8 cellular contexts compared by ENCODE assay signal in the genomic region with DNA sequence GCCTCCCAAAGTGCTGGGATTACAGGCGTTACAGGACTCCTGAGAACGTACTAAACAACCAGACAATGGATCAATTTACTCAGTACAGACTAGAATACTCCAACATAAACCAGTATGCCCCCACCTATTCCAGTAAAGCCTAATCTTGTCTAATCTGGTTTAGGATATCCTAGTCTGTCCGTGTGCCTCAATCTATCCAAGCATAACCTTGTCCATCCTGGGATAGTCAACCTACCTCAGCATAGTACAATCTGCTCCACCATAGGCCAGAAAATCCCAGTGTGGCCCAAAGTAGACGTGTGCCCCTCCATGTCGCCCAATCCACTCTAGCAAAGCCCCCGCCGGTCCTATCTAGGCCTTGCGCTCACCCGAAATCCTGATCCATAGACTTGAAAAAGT. TPM values are rescaled to one million over a fixed set of nuclear protein-coding genes. Genes with fewer than 3 reads are reported as not detected.
DNase-seq lines count a peak whose midpoint lies in the region; ATAC-seq and TF ChIP-seq lines count a peak whose summit lies in the region.

No MANE protein-coding gene starts in this region.

- peak overlapping the region; percentile 88 for H3K9ac ChIP-seq in SK-N-MC (ENCODE audit: insufficient read length)

- 0 to 1% (median 1%) methylated on average over 9 of the region's 9 CpGs for WGBS in psoas muscle, 3 donors

- no peak for TF ChIP-seq CTCF in fibroblast of the aortic adventitia (IDR thresholded peaks at IDR 0.05; ENCODE audit: insufficient read depth, low read length)
- no peak for TF ChIP-seq CTCF in psoas muscle (IDR thresholded peaks at IDR 0.05)

- DNase-seq in SK-N-MC (ENCODE audit: low read depth, low spot score) (no peak), fibroblast of the aortic adventitia (ENCODE audit: low read depth) (no peak), psoas muscle (no peak), NCI-H1092 (lab: John Stamatoyannopoulos, UW) (no peak), iPS-NIHi11 (ENCODE audit: low spot score) (no peak), SHP77 treated with DMSO at 0.1 percent for 48 hours (lab: John Stamatoyannopoulos, UW) (no peak), SKM-1 treated with dmso at 0.1 percent for 144 hours (lab: John Stamatoyannopoulos, UW; ENCODE audit: unreplicated experiment) (no peak)

- intact Hi-C loops in psoas muscle (cut with DNase I), result loop anchor here in 1 of 2 donors (10.0 kb wide), 1 partner anchor 351 kb away; a partner anchor contains a TSS

- H3K27me3 ChIP-seq in psoas muscle (ENCODE audit: insufficient read depth in 3 of 3, low read length in 2 of 3), result no peaks in the 10 kb centered on the region

- H3K4me3 ChIP-seq in SK-N-MC (peak overlapping the region; percentile 80), fibroblast of the aortic adventitia (ENCODE audit: low read depth, low read length) (peak overlapping the region; percentile 94), psoas muscle (peak overlapping the region; percentile 94)

- H3K27ac ChIP-seq in SK-N-MC (peak overlapping the region; percentile 80), psoas muscle (peak overlapping the region; percentile 81)

- H3K9me3 ChIP-seq in SK-N-MC (ENCODE audit: low read depth, low read length), result no peaks in the 10 kb centered on the region
- H3K9me3 ChIP-seq in psoas muscle, result no peaks in the 10 kb centered on the region

- ATAC-seq in GM21515 (IDR thresholded peaks at IDR 0.05; ENCODE audit: unreplicated experiment) (peak; percentile 0), psoas muscle (peak in 2 of 4 donors; percentile 0)

- H3K36me3 ChIP-seq in SK-N-MC (ENCODE audit: insufficient read depth, low read length) (peaks cover 48% of the 10 kb centered on the region), psoas muscle (ENCODE audit: insufficient read depth in 1 of 2, low read depth in 1 of 2) (peaks cover 0 to 40% of the 10 kb centered on the region in 2 donors)

- peaks cover 29% of the 10 kb centered on the region for H3K4me1 ChIP-seq in psoas muscle

RNA-seq across cellular contexts. Expression of a gene that starts 0.6 kb away (rescaled TPM):
- 67.7 and 102 TPM in 2 replicates for total RNA-seq in fibroblast of the aortic adventitia (ENCODE audit: low replicate concordance)
- 10 to 100 TPM; 11.4 to 19.6 (median 13.8) TPM for total RNA-seq in psoas muscle
- 10 to 100 TPM; 10.0 to 22.1 (median 10.0) TPM for polyA plus RNA-seq in psoas muscle

RNA-seq across cellular contexts. Expression of a gene that starts 5.6 kb away (rescaled TPM):
- total RNA-seq in fibroblast of the aortic adventitia (ENCODE audit: low replicate concordance) (26.7 and 40.3 TPM in 2 replicates), psoas muscle (10 to 100 TPM; 20.9 to 28.8 (median 27.7) TPM)
- polyA plus RNA-seq in psoas muscle, result 10 to 100 TPM; 24.0 to 43.3 (median 29.4) TPM

RNA-seq across cellular contexts. Expression of a gene that starts 8.5 kb away (rescaled TPM):
- total RNA-seq in fibroblast of the aortic adventitia (ENCODE audit: low replicate concordance) (293 and 420 TPM in 2 replicates), psoas muscle (100 to 1,000 TPM; 447 to 492 (median 481) TPM)
- 100 to 1,000 TPM; 344 to 569 (median 510) TPM for polyA plus RNA-seq in psoas muscle

RNA-seq across cellular contexts. Expression of a gene that starts 14.0 kb away (rescaled TPM):
- total RNA-seq in fibroblast of the aortic adventitia (ENCODE audit: low replicate concordance), result 136 and 210 TPM in 2 replicates
- 1,000 to 10,000 TPM in 3 of 4 donors, 100 to 1,000 TPM in 1; 987 to 1,310 (median 1,099) TPM for total RNA-seq in psoas muscle
- polyA plus RNA-seq in psoas muscle, result 1,000 to 10,000 TPM in 1 of 3 donors, 100 to 1,000 TPM in 2; 538 to 1,030 (median 946) TPM

RNA-seq across cellular contexts. Expression of a gene that starts 14.1 kb away (rescaled TPM):
- total RNA-seq in fibroblast of the aortic adventitia (ENCODE audit: low replicate concordance) (2.9 and 11.9 TPM in 2 replicates), psoas muscle (1 to 10 TPM; 3.2 to 8.9 (median 5.8) TPM)
- polyA plus RNA-seq in psoas muscle, result 1 to 10 TPM; 1.5 to 5.8 (median 1.8) TPM
